1 cellular context compared by ENCODE assay signal in the genomic region with DNA sequence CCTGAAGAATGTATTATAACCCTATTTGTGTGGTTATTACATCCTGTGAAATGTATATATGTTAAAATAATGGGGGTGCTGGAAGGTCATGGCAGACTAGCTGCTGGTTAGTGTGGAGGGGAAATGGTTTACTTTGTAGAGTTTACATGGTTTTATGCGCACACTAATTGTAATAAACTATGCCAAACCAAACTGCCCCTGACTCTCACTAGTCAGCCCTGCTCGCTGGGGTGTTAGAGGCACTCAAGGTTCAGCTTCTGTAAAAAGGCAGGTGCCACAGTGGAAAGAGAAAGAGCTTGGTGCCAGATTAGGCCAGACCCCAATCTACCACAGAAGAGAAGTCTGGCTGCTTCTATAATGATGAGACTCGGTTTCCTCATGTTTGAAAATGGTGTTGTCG.
TF ChIP-seq lines count a peak whose summit lies in the region.

No MANE protein-coding gene starts in this region.

TF ChIP-seq in HCT116, 20 proteins besides CTCF, POLR2A, EP300 and RAD21 (continued from another document):
- TF ChIP-seq, protein P1, sequence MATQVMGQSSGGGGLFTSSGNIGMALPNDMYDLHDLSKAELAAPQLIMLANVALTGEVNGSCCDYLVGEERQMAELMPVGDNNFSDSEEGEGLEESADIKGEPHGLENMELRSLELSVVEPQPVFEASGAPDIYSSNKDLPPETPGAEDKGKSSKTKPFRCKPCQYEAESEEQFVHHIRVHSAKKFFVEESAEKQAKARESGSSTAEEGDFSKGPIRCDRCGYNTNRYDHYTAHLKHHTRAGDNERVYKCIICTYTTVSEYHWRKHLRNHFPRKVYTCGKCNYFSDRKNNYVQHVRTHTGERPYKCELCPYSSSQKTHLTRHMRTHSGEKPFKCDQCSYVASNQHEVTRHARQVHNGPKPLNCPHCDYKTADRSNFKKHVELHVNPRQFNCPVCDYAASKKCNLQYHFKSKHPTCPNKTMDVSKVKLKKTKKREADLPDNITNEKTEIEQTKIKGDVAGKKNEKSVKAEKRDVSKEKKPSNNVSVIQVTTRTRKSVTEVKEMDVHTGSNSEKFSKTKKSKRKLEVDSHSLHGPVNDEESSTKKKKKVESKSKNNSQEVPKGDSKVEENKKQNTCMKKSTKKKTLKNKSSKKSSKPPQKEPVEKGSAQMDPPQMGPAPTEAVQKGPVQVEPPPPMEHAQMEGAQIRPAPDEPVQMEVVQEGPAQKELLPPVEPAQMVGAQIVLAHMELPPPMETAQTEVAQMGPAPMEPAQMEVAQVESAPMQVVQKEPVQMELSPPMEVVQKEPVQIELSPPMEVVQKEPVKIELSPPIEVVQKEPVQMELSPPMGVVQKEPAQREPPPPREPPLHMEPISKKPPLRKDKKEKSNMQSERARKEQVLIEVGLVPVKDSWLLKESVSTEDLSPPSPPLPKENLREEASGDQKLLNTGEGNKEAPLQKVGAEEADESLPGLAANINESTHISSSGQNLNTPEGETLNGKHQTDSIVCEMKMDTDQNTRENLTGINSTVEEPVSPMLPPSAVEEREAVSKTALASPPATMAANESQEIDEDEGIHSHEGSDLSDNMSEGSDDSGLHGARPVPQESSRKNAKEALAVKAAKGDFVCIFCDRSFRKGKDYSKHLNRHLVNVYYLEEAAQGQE (IDR thresholded peaks at IDR 0.05; ENCODE audit: low read depth) = no peak
- TF ChIP-seq FOSL1 (IDR thresholded peaks at IDR 0.05; ENCODE audit: low read depth) (no peak), ZFX (IDR thresholded peaks at IDR 0.05) (no peak), TCF7L2 (IDR thresholded peaks at IDR 0.05; ENCODE audit: borderline replicate concordance, extremely low read depth, insufficient read depth, insufficient read length) (no peak), ELF1 (IDR thresholded peaks at IDR 0.05; ENCODE audit: borderline replicate concordance, low read depth) (no peak)
- TF ChIP-seq, protein P2, sequence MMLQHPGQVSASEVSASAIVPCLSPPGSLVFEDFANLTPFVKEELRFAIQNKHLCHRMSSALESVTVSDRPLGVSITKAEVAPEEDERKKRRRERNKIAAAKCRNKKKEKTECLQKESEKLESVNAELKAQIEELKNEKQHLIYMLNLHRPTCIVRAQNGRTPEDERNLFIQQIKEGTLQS (IDR thresholded peaks at IDR 0.05) = no peak
